ENCODE assay signal across 1 cellular context in the genomic region with DNA sequence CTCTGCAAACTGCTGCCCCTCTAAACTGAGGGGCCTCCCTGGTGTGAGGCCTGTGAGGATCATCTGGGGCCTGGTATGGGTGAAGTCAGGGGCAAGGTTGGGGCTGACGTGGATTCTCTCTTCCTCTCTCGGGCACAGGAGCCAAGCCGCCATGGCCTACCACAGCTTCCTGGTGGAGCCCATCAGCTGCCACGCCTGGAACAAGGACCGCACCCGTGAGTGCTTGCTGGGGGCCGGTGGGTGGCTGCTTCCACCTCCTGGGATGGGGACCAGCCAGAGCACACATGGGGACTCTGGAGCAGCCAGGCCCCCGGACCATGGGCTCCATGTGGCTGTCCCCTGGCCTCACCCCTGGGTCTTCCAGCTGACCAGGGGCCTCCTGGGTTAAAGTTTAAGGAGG.
TF ChIP-seq lines count a peak whose summit lies in the region.

No MANE protein-coding gene starts in this region.

TF ChIP-seq in HepG2, 621 proteins besides CTCF, POLR2A, EP300 and RAD21:
- TF ChIP-seq ZBTB49 (CRISPR knock-in tag; IDR thresholded peaks at IDR 0.05; ENCODE audit: borderline replicate concordance) (no peak), UBTF (CRISPR knock-in tag; IDR thresholded peaks at IDR 0.05) (0 out of 2 replicates have a peak, but pooled peaks have one; percentile 16), ZNF816 (CRISPR knock-in tag; IDR thresholded peaks at IDR 0.05; ENCODE audit: borderline replicate concordance) (no peak), AGO2 (optimal IDR thresholded peaks at IDR 0.05; ENCODE audit: low read depth, low read length) (peak; percentile 81), THAP11 (CRISPR knock-in tag; IDR thresholded peaks at IDR 0.05) (no peak), NAIF1 (CRISPR knock-in tag; IDR thresholded peaks at IDR 0.05; ENCODE audit: borderline replicate concordance) (no peak)
